In genomic region chr3:16883726-16884083, GRCh38 we compare ENCODE assay signal across 8 cellular contexts. TPM values are rescaled to one million over a fixed set of nuclear protein-coding genes. Genes with fewer than 3 reads are reported as not detected.
DNase-seq lines count a peak whose midpoint lies in the region; ATAC-seq lines count a peak whose summit lies in the region.
"Had no signal": no experiment of that assay in that cellular context is flagged by ENCODE, and none has a peak within 500 bp of the region (broad histone marks: within the 10 kb centered on the region; RNA-seq: fewer than 3 reads in every experiment).

No MANE protein-coding gene starts in this region.

- ATAC-seq in stimulated activated memory B cell treated with anti-CD40 and anti-IgM and Interleukin-4, amounts not matched to agents 10 μg/mL and 1 μg/mL and 100 μg/mL, for 72 hours, result no peak

- H3K27me3 Mint-ChIP-seq in activated T-helper 2 cell treated with anti-CD3 and anti-CD28 coated beads, Interferon-gamma antibody, Interleukin-2, Interleukin-4, amounts not matched to agents 10 μg/mL and 5 μg/mL and 100 μg/mL, durations not matched to agents 14 hours and 24 hours and 36 hours (ENCODE audit: low read depth), result peaks cover 20% of the 10 kb centered on the region
- H3K27me3 Mint-ChIP-seq in stimulated activated memory B cell treated with anti-CD40 and anti-IgM and Interleukin-4, amounts not matched to agents 10 μg/mL and 1 μg/mL and 100 μg/mL, for 72 hours, result no peaks in the 10 kb centered on the region

- H3K36me3 ChIP-seq in HAP-1 (replicated peaks), result peaks cover 7% of the 10 kb centered on the region

- intact Hi-C loops in activated T-helper 2 cell treated with anti-CD3 and anti-CD28 coated beads, Interferon-gamma antibody, Interleukin-2, Interleukin-4, amounts not matched to agents 10 μg/mL and 5 μg/mL and 100 μg/mL, durations not matched to agents 14 hours and 24 hours and 36 hours (cut with micrococcal nuclease), result loop anchor here (2.0 to 10.0 kb wide), 2 partner anchors 41 to 59 kb away; no protein-coding TSS in a partner anchor

- in situ Hi-C loops in HAP-1 (cut with MboI; ENCODE audit: low sequenced_read_pairs), result no loop called here

- peak overlapping the region; percentile 75 for H3K4me3 Mint-ChIP-seq in activated T-helper 2 cell treated with anti-CD3 and anti-CD28 coated beads, Interferon-gamma antibody, Interleukin-2, Interleukin-4, amounts not matched to agents 10 μg/mL and 5 μg/mL and 100 μg/mL, durations not matched to agents 14 hours and 24 hours and 36 hours (ENCODE audit: low read depth)
- peak overlapping the region; percentile 95 for H3K4me3 Mint-ChIP-seq in stimulated activated memory B cell treated with anti-CD40 and anti-IgM and Interleukin-4, amounts not matched to agents 10 μg/mL and 1 μg/mL and 100 μg/mL, for 72 hours

- no peaks in the 10 kb centered on the region for H3K27me3 ChIP-seq in HAP-1 (ENCODE audit: low read depth)

- H3K4me1 Mint-ChIP-seq in activated T-helper 2 cell treated with anti-CD3 and anti-CD28 coated beads, Interferon-gamma antibody, Interleukin-2, Interleukin-4, amounts not matched to agents 10 μg/mL and 5 μg/mL and 100 μg/mL, durations not matched to agents 14 hours and 24 hours and 36 hours (ENCODE audit: low read depth), result peaks cover 30% of the 10 kb centered on the region
- H3K4me1 Mint-ChIP-seq in stimulated activated memory B cell treated with anti-CD40 and anti-IgM and Interleukin-4, amounts not matched to agents 10 μg/mL and 1 μg/mL and 100 μg/mL, for 72 hours, result peaks cover 29% of the 10 kb centered on the region

- peak overlapping the region; percentile 69 for H3K4me3 ChIP-seq in HAP-1
- H3K4me3 ChIP-seq in iPS-11a (ENCODE audit: low read depth, low read length), result peak overlapping the region; percentile 73

- peak in 1 of 2 experiments; percentile 48 for DNase-seq in HAP-1 (ENCODE audit: low spot score in 2 of 2)
- no peak for DNase-seq in activated T-helper 2 cell treated with anti-CD3 and anti-CD28 coated beads, Interferon-gamma antibody, Interleukin-2, Interleukin-4, amounts not matched to agents 10 μg/mL and 5 μg/mL and 100 μg/mL, durations not matched to agents 14 hours and 24 hours and 36 hours (ENCODE audit: low spot score)
- no peak for DNase-seq in activated effector memory CD4-positive, alpha-beta T cell treated with Interleukin-2 at 50 U/mL for 16 hours
- no peak for DNase-seq in NOMO-1 (lab: John Stamatoyannopoulos, UW; ENCODE audit: unreplicated experiment in 2 of 2)
- no peak for DNase-seq in NCI-H226
- DNase-seq: NCI-H2029 treated with DMSO at 0.1 percent for 48 hours had no signal

- no peaks in the 10 kb centered on the region for H3K9me3 ChIP-seq in HAP-1

- H3K27ac Mint-ChIP-seq in activated T-helper 2 cell treated with anti-CD3 and anti-CD28 coated beads, Interferon-gamma antibody, Interleukin-2, Interleukin-4, amounts not matched to agents 10 μg/mL and 5 μg/mL and 100 μg/mL, durations not matched to agents 14 hours and 24 hours and 36 hours, result peak overlapping the region; percentile 71
- H3K27ac Mint-ChIP-seq in stimulated activated memory B cell treated with anti-CD40 and anti-IgM and Interleukin-4, amounts not matched to agents 10 μg/mL and 1 μg/mL and 100 μg/mL, for 72 hours, result peak overlapping the region; percentile 98

- H3K4me1 ChIP-seq in HAP-1, result peaks cover 43% of the 10 kb centered on the region

- no peaks in the 10 kb centered on the region for H3K9me3 Mint-ChIP-seq in activated T-helper 2 cell treated with anti-CD3 and anti-CD28 coated beads, Interferon-gamma antibody, Interleukin-2, Interleukin-4, amounts not matched to agents 10 μg/mL and 5 μg/mL and 100 μg/mL, durations not matched to agents 14 hours and 24 hours and 36 hours
- H3K9me3 Mint-ChIP-seq in stimulated activated memory B cell treated with anti-CD40 and anti-IgM and Interleukin-4, amounts not matched to agents 10 μg/mL and 1 μg/mL and 100 μg/mL, for 72 hours, result no peaks in the 10 kb centered on the region

- no peaks in the 10 kb centered on the region for H3K36me3 Mint-ChIP-seq in activated T-helper 2 cell treated with anti-CD3 and anti-CD28 coated beads, Interferon-gamma antibody, Interleukin-2, Interleukin-4, amounts not matched to agents 10 μg/mL and 5 μg/mL and 100 μg/mL, durations not matched to agents 14 hours and 24 hours and 36 hours (ENCODE audit: low read depth)
- H3K36me3 Mint-ChIP-seq in stimulated activated memory B cell treated with anti-CD40 and anti-IgM and Interleukin-4, amounts not matched to agents 10 μg/mL and 1 μg/mL and 100 μg/mL, for 72 hours, result no peaks in the 10 kb centered on the region

RNA-seq across cellular contexts. Expression of gene PLCL2, which starts 1.1 kb away (rescaled TPM):
- total RNA-seq in activated T-helper 2 cell treated with anti-CD3 and anti-CD28 coated beads, Interferon-gamma antibody, Interleukin-2, Interleukin-4, amounts not matched to agents 10 μg/mL and 5 μg/mL and 100 μg/mL, durations not matched to agents 14 hours and 24 hours and 36 hours, result 12.5 and 12.8 TPM in 2 replicates
